Comparison of ENCODE assay signal across 14 cellular contexts in the genomic region with DNA sequence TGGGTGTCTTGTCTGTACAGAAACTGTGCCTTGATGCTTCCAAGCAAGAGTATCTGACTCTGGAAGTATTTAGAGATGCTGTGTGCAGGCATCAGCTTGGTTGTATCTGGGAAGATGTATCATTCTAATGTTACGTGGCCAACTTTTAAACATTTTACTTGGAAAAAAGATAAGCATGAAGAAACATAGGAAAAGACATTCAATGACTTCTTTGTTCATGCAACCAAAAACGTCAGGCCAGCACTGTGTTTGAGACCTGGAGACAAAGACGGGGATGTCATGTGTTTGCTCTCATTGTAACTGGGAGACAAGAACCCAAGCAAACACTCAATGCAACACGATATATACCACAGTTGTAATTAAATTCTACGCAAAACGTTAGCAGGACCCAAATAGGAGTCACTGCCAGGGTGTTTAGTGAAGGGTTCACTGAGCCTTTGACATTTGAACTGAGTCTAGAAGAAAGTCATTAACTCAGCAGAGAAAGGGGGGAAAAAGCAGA. TPM values are rescaled to one million over a fixed set of nuclear protein-coding genes. Genes with fewer than 3 reads are reported as not detected.
DNase-seq lines count a peak whose midpoint lies in the region; ATAC-seq and TF ChIP-seq lines count a peak whose summit lies in the region.
"Had no signal": no experiment of that assay in that cellular context is flagged by ENCODE, and none has a peak within 500 bp of the region (broad histone marks: within the 10 kb centered on the region; RNA-seq: fewer than 3 reads in every experiment).

No MANE protein-coding gene starts in this region.

- peaks cover 3% of the 10 kb centered on the region for H3K4me1 Mint-ChIP-seq in activated CD4-positive, alpha-beta memory T cell treated with anti-CD3 and anti-CD28 coated beads for 36 hours (ENCODE audit: low read depth)

- H3K79me2 ChIP-seq in mammary epithelial cell (ENCODE audit: insufficient read depth, low read length): no peaks in the 10 kb centered on the region

- no peak overlapping the region for H3K9ac ChIP-seq in mammary epithelial cell (ENCODE audit: insufficient read depth, low read length)

- 78% methylated on average over 6 of the region's 6 CpGs for WGBS in mammary epithelial cell (ENCODE audit: low coverage, missing lambda C conversion rate)
- WGBS in upper lobe of left lung, 2 donors: 58 to 68% methylated on average over 6 of the region's 6 CpGs

- no peaks in the 10 kb centered on the region for H3K9me3 Mint-ChIP-seq in activated CD4-positive, alpha-beta memory T cell treated with anti-CD3 and anti-CD28 coated beads for 36 hours
- H3K9me3 Mint-ChIP-seq: T-helper 1 cell treated with Interleukin-12 subunit alpha and Interleukin-12 subunit beta and Interleukin-4 antibody, amounts not matched to agents 30 μg/mL and 1 μg/mL, for 36 hours; type B pancreatic cell had no signal

- TF ChIP-seq EP300 in upper lobe of left lung (IDR thresholded peaks at IDR 0.05): no peak

- H3K27me3 ChIP-seq in mammary epithelial cell (ENCODE audit: insufficient read depth, low read length): no peaks in the 10 kb centered on the region
- H3K27me3 ChIP-seq in upper lobe of left lung: no peaks in the 10 kb centered on the region
- H3K27me3 ChIP-seq: adrenal gland had no signal

- no peak for TF ChIP-seq POLR2A in upper lobe of left lung (IDR thresholded peaks at IDR 0.05)

- in situ Hi-C loops in mammary epithelial cell (cut with MboI; ENCODE audit: low sequenced_read_pairs in 2 of 2): no loop called here

- no peak overlapping the region for H2AFZ ChIP-seq in mammary epithelial cell (ENCODE audit: low read depth, low read length)

- H3K4me1 ChIP-seq in mammary epithelial cell (ENCODE audit: insufficient read depth, low read length) (peaks cover 41% of the 10 kb centered on the region), upper lobe of left lung (peaks cover 0 to 20% (median 6%) of the 10 kb centered on the region in 4 donors)
- H3K4me1 ChIP-seq: adrenal gland had no signal

- intact Hi-C loops in mammary epithelial cell (cut with micrococcal nuclease): no loop called here
- intact Hi-C loops in activated CD4-positive, alpha-beta memory T cell treated with anti-CD3 and anti-CD28 coated beads for 36 hours (cut with micrococcal nuclease): no loop called here

- H3K36me3 ChIP-seq in mammary epithelial cell (ENCODE audit: insufficient read depth, low read length) (no peaks in the 10 kb centered on the region), upper lobe of left lung (no peaks in the 10 kb centered on the region)
- H3K36me3 ChIP-seq: adrenal gland had no signal

- no peaks in the 10 kb centered on the region for H4K20me1 ChIP-seq in mammary epithelial cell (ENCODE audit: insufficient read depth, low read length)

- dilution Hi-C loops in mammary epithelial cell (cut with HindIII; ENCODE audit: low sequenced_read_pairs): no loop called here

- no peaks in the 10 kb centered on the region for H3K36me3 Mint-ChIP-seq in activated CD4-positive, alpha-beta memory T cell treated with anti-CD3 and anti-CD28 coated beads for 36 hours
- H3K36me3 Mint-ChIP-seq: type B pancreatic cell had no signal

- no peak overlapping the region for H3K27ac Mint-ChIP-seq in activated CD4-positive, alpha-beta memory T cell treated with anti-CD3 and anti-CD28 coated beads for 36 hours
- H3K27ac Mint-ChIP-seq: T-helper 1 cell treated with Interleukin-12 subunit alpha and Interleukin-12 subunit beta and Interleukin-4 antibody, amounts not matched to agents 30 μg/mL and 1 μg/mL, for 36 hours had no signal

- BruUV-seq in mammary epithelial cell (replicated peaks; lab: Mats Ljungman, UMichigan): no TSS peak

- H3K27me3 Mint-ChIP-seq in activated CD4-positive, alpha-beta memory T cell treated with anti-CD3 and anti-CD28 coated beads for 36 hours: peaks cover 4% of the 10 kb centered on the region
- H3K27me3 Mint-ChIP-seq: type B pancreatic cell had no signal

- H3K4me3 ChIP-seq in mammary epithelial cell (replicated peaks in 1 of 3; ENCODE audit: insufficient read depth in 1 of 3, low read depth in 2 of 3, low read length in 3 of 3) (no peak overlapping the region), upper lobe of left lung (no peak overlapping the region)
- H3K4me3 ChIP-seq: adrenal gland had no signal

- CTCF ChIA-PET in mammary epithelial cell (lab: Charles Lee; ENCODE audit: low non-redundant PET): no interaction called here
- CTCF ChIA-PET in activated CD4-positive, alpha-beta memory T cell treated with anti-CD3 and anti-CD28 coated beads for 36 hours (lab: Charles Lee): interaction anchor here (0.7 kb wide), 1 partner anchor 352 kb away, joined by 4 read pairs; no protein-coding TSS in a partner anchor

- H3K27ac ChIP-seq in mammary epithelial cell (ENCODE audit: insufficient read depth, low read depth, low read length): peak overlapping the region; percentile 70
- H3K27ac ChIP-seq in upper lobe of left lung: peak overlapping the region in 3 of 4 donors; percentile 55 to 75 (median 56)
- H3K27ac ChIP-seq: adrenal gland had no signal

- no peak overlapping the region for H3K4me3 Mint-ChIP-seq in activated CD4-positive, alpha-beta memory T cell treated with anti-CD3 and anti-CD28 coated beads for 36 hours
- H3K4me3 Mint-ChIP-seq: T-helper 1 cell treated with Interleukin-12 subunit alpha and Interleukin-12 subunit beta and Interleukin-4 antibody, amounts not matched to agents 30 μg/mL and 1 μg/mL, for 36 hours; type B pancreatic cell had no signal

- TF ChIP-seq CTCF in mammary epithelial cell (conservative IDR thresholded peaks at IDR 0.05 in 1 of 2, IDR thresholded peaks at IDR 0.05 in 1 of 2; ENCODE audit: extremely low read depth in 1 of 2, insufficient read depth in 1 of 2, low read depth in 1 of 2, low read length in 2 of 2) (no peak), upper lobe of left lung (IDR thresholded peaks at IDR 0.05) (no peak)

- POLR2A ChIA-PET in activated CD4-positive, alpha-beta memory T cell treated with anti-CD3 and anti-CD28 coated beads for 36 hours (lab: Charles Lee): no interaction called here

- no peaks in the 10 kb centered on the region for H3K9me3 ChIP-seq in mammary epithelial cell (replicated peaks; ENCODE audit: insufficient read depth, low read length)
- H3K9me3 ChIP-seq in upper lobe of left lung: no peaks in the 10 kb centered on the region
- H3K9me3 ChIP-seq: adrenal gland had no signal

- ATAC-seq in upper lobe of left lung (ENCODE audit: low FRiP score in 2 of 2): no peak
- ATAC-seq in GM21576 (IDR thresholded peaks at IDR 0.05; ENCODE audit: unreplicated experiment): no peak
- ATAC-seq in left lobe of liver: no peak

- H3K4me2 ChIP-seq in mammary epithelial cell (ENCODE audit: insufficient read depth, low read depth, low read length): no peak overlapping the region

- DNase-seq in NCI-H2081 (lab: John Stamatoyannopoulos, UW) (peak; percentile 63 to 77), NCI-H2081 treated with DMSO at 0.1 percent for 48 hours (lab: John Stamatoyannopoulos, UW) (no peak), mammary epithelial cell (no peak), medulla oblongata (ENCODE audit: extremely low spot score) (peak; percentile 83), upper lobe of left lung (no peak), left lobe of liver (ENCODE audit: low spot score) (no peak)
- DNase-seq in activated CD4-positive, alpha-beta memory T cell treated with anti-CD3 and anti-CD28 coated beads for 36 hours: no peak
- DNase-seq: 8988T, adrenal gland, EL, GOT3 had no signal

RNA-seq across cellular contexts. Expression of a gene that starts 8.9 kb away (rescaled TPM):
- total RNA-seq in mammary epithelial cell (10 to 100 TPM; 20.7 to 32.1 TPM), upper lobe of left lung (100 to 1,000 TPM in 1 of 6 donors, 10 to 100 TPM in 5; 38.0 to 108 (median 92.4) TPM), left lobe of liver (16.7 TPM)
- polyA plus RNA-seq in mammary epithelial cell: 24.6 TPM
- polyA minus RNA-seq in mammary epithelial cell: 65.0 TPM
- total RNA-seq in activated CD4-positive, alpha-beta memory T cell treated with anti-CD3 and anti-CD28 coated beads for 36 hours: 10 to 100 TPM; 11.6 to 13.1 TPM

Comparison
In these comparisons a context has a peak if more than half of its experiments do, and no peak if none do; other contexts are left out.
1. DNase-seq: peak in NCI-H2081 (2 of 2) and medulla oblongata (single experiment); none in NCI-H2081 treated with DMSO at 0.1 percent for 48 hours (single experiment), mammary epithelial cell (single experiment), upper lobe of left lung (0 of 2), left lobe of liver (single experiment) and activated CD4-positive, alpha-beta memory T cell treated with anti-CD3 and anti-CD28 coated beads for 36 hours (single experiment).